Comparison of ENCODE assay signal across 24 cellular contexts in the genomic region with DNA sequence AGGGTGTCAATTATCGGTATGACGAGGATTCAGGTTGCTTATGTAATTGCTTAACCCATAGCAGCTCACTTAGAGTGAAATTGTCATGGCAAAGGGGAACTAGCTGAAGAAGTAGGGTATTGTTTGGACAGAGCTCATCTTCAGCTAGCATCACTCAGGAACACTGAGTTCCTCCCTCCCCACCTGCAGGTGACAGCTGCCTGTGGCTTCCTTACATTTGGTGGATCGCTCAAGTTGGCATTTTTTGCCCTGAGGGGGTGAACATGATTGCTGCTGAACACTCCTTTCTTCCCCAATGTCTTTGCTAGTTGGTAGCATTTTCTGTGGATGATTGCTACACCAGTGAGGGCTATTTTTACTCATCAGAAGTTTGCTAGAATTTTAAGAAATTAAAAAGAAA.
"Had no signal": no experiment of that assay in that cellular context is flagged by ENCODE, and none has a peak within 500 bp of the region (broad histone marks: within the 10 kb centered on the region; RNA-seq: fewer than 3 reads in every experiment).

No MANE protein-coding gene starts in this region.

- H3K4me3 ChIP-seq: esophagus muscularis mucosa, gastroesophageal sphincter, hepatocyte, left ventricle myocardium inferior, lower lobe of right lung, pancreas, right lobe of liver, spleen, tibial artery, upper lobe of left lung, uterus had no signal

- H3K36me3 ChIP-seq: esophagus muscularis mucosa, gastroesophageal sphincter, left ventricle myocardium inferior, lower lobe of right lung, pancreas, right lobe of liver, spleen, tibial artery, upper lobe of left lung, uterus had no signal

- H3K4me1 ChIP-seq: left ventricle myocardium inferior, lower lobe of right lung, pancreas, right lobe of liver, spleen, upper lobe of left lung, uterus had no signal

- H3K27me3 ChIP-seq: esophagus muscularis mucosa, gastroesophageal sphincter, hepatocyte, pancreas, right lobe of liver, spleen, tibial artery, upper lobe of left lung, uterus had no signal

- H3K27ac ChIP-seq: epithelial cell of prostate, esophagus muscularis mucosa, gastroesophageal sphincter, hepatocyte, left ventricle myocardium inferior, lower lobe of right lung, pancreas, right lobe of liver, spleen, tibial artery, upper lobe of left lung, uterus had no signal

- ATAC-seq: effector memory CD8-positive, alpha-beta T cell; gastroesophageal sphincter; left cardiac atrium; lower lobe of right lung; pancreas; right lobe of liver; stimulated activated memory B cell treated with anti-CD40 and anti-IgM and Interleukin-4, amounts not matched to agents 10 μg/mL and 1 μg/mL and 100 μg/mL, for 72 hours had no signal

- DNase-seq: effector memory CD8-positive, alpha-beta T cell; glutamatergic neuron; kidney; left cardiac atrium; left ventricle myocardium inferior; lower lobe of right lung; mesenchymal stem cell; midbrain; naive B cell; occipital lobe; pancreas; right lobe of liver; spleen; stimulated activated CD4-positive, alpha-beta T cell treated with anti-CD3 and anti-CD28 coated beads, Interleukin-15, amount 100 ng/mL, for 24 hours; stimulated activated CD4-positive, alpha-beta T cell treated with anti-CD3 and anti-CD28 coated beads, Interleukin-1b, Interleukin-23, amount 100 ng/mL, for 48 hours; stimulated activated CD4-positive, alpha-beta T cell treated with anti-CD3 and anti-CD28 coated beads, Interleukin-4, amount 100 ng/mL, for 24 hours; tibial artery; upper lobe of left lung; uterus had no signal

- H3K9me3 ChIP-seq: esophagus muscularis mucosa, gastroesophageal sphincter, left ventricle myocardium inferior, lower lobe of right lung, pancreas, right lobe of liver, tibial artery, uterus had no signal

- FAIRE-seq: kidney, pancreas had no signal
